Comparison of ENCODE assay signal across 12 cellular contexts in genomic region chr12:95646781-95647184, GRCh38.
DNase-seq lines count a peak whose midpoint lies in the region; TF ChIP-seq lines count a peak whose summit lies in the region.
"Had no signal": no experiment of that assay in that cellular context is flagged by ENCODE, and none has a peak within 500 bp of the region (broad histone marks: within the 10 kb centered on the region; RNA-seq: fewer than 3 reads in every experiment).

No MANE protein-coding gene starts in this region.

- H3K4me2 ChIP-seq in fibroblast of lung (ENCODE audit: extremely low read depth, insufficient read depth, low read length) (no peak overlapping the region), neural progenitor cell (peak overlapping the region; percentile 56)
- H3K4me2 ChIP-seq: BLaER1 treated with 17β-estradiol and CSF1 and Interleukin-3, amounts not matched to agents 10 nM and 100 nM had no signal

- H3K27me3 ChIP-seq in MG63 (no peaks in the 10 kb centered on the region), fibroblast of lung (ENCODE audit: control insufficient read depth, insufficient read depth, low read length) (no peaks in the 10 kb centered on the region), neural progenitor cell (no peaks in the 10 kb centered on the region)
- H3K27me3 ChIP-seq: BLaER1 treated with 17β-estradiol and CSF1 and Interleukin-3, amounts not matched to agents 10 nM and 100 nM had no signal

- no peak for TF ChIP-seq POLR2A in erythroblast (IDR thresholded peaks at IDR 0.05; ENCODE audit: low read length)

- no peak overlapping the region for H2AFZ ChIP-seq in fibroblast of lung (ENCODE audit: low read length)
- H2AFZ ChIP-seq in neural progenitor cell (replicated peaks), result peak overlapping the region; percentile 38

- H3K9ac ChIP-seq in fibroblast of lung (ENCODE audit: insufficient read depth, low read length) (no peak overlapping the region), neural progenitor cell (no peak overlapping the region)
- H3K9ac ChIP-seq: BLaER1 treated with 17β-estradiol and CSF1 and Interleukin-3, amounts not matched to agents 10 nM and 100 nM had no signal

- H3K4me3 Mint-ChIP-seq in neural progenitor cell, result no peak overlapping the region
- H3K4me3 Mint-ChIP-seq: activated CD4-positive, alpha-beta T cell treated with anti-CD3 and anti-CD28 coated beads for 36 hours; central memory CD8-positive, alpha-beta T cell had no signal

- no peak overlapping the region for H3K27ac Mint-ChIP-seq in neural progenitor cell
- H3K27ac Mint-ChIP-seq: activated CD4-positive, alpha-beta T cell treated with anti-CD3 and anti-CD28 coated beads for 36 hours had no signal

- H3K36me3 Mint-ChIP-seq in neural progenitor cell, result no peaks in the 10 kb centered on the region

- no peaks in the 10 kb centered on the region for H3K79me2 ChIP-seq in fibroblast of lung (ENCODE audit: control insufficient read depth, insufficient read depth, low read length)
- H3K79me2 ChIP-seq in neural progenitor cell (ENCODE audit: low read depth), result no peaks in the 10 kb centered on the region

- H3K36me3 ChIP-seq in MG63, result no peaks in the 10 kb centered on the region
- H3K36me3 ChIP-seq in fibroblast of lung (ENCODE audit: control insufficient read depth, insufficient read depth, low read length), result no peaks in the 10 kb centered on the region
- no peaks in the 10 kb centered on the region for H3K36me3 ChIP-seq in neural progenitor cell
- H3K36me3 ChIP-seq: BLaER1 treated with 17β-estradiol and CSF1 and Interleukin-3, amounts not matched to agents 10 nM and 100 nM had no signal

- H3K9me3 ChIP-seq in MG63 (no peaks in the 10 kb centered on the region), fibroblast of lung (ENCODE audit: control insufficient read depth, insufficient read depth, low read depth, low read length) (no peaks in the 10 kb centered on the region), neural progenitor cell (ENCODE audit: low read depth) (no peaks in the 10 kb centered on the region)
- H3K9me3 ChIP-seq: BLaER1 treated with 17β-estradiol and CSF1 and Interleukin-3, amounts not matched to agents 10 nM and 100 nM had no signal

- peaks cover 3% of the 10 kb centered on the region for H3K9me3 Mint-ChIP-seq in neural progenitor cell
- H3K9me3 Mint-ChIP-seq: central memory CD8-positive, alpha-beta T cell had no signal

- H3F3A ChIP-seq in neural progenitor cell (ENCODE audit: low read depth), result peaks cover 20% of the 10 kb centered on the region

- H3K27ac ChIP-seq in fibroblast of lung (ENCODE audit: insufficient read depth, low read length), result peak overlapping the region; percentile 65
- H3K27ac ChIP-seq in neural progenitor cell, result peak overlapping the region; percentile 94
- H3K27ac ChIP-seq: BLaER1 treated with 17β-estradiol and CSF1 and Interleukin-3, amounts not matched to agents 10 nM and 100 nM; HL-60 had no signal

- TF ChIP-seq CTCF in fibroblast of lung (conservative IDR thresholded peaks at IDR 0.05 in 1 of 2, IDR thresholded peaks at IDR 0.05 in 1 of 2; ENCODE audit: low read depth in 1 of 2, low read length in 2 of 2) (no peak), neural progenitor cell (IDR thresholded peaks at IDR 0.05) (no peak)

- H3K27me3 Mint-ChIP-seq in neural progenitor cell (ENCODE audit: insufficient read depth, low read depth), result peaks cover 7% of the 10 kb centered on the region
- H3K27me3 Mint-ChIP-seq: activated CD4-positive, alpha-beta T cell treated with anti-CD3 and anti-CD28 coated beads for 36 hours; central memory CD8-positive, alpha-beta T cell had no signal

- H4K20me1 ChIP-seq in fibroblast of lung (ENCODE audit: control insufficient read depth, extremely low read depth, insufficient read depth, low read length), result no peaks in the 10 kb centered on the region
- H4K20me1 ChIP-seq in neural progenitor cell (ENCODE audit: low read depth), result no peaks in the 10 kb centered on the region
- H4K20me1 ChIP-seq: BLaER1 treated with 17β-estradiol and CSF1 and Interleukin-3, amounts not matched to agents 10 nM and 100 nM had no signal

- peak; percentile 42 for DNase-seq in AG08396 (ENCODE audit: low spot score)
- DNase-seq in MG63, result peak; percentile 6
- peak in 1 of 2 donors; percentile 83 for DNase-seq in fibroblast of lung (ENCODE audit: low read depth in 2 of 2)
- no peak for DNase-seq in neural progenitor cell (ENCODE audit: low spot score)
- no peak for DNase-seq in RPMI8226
- DNase-seq in erythroblast (lab: John Stamatoyannopoulos, UW), result no peak
- no peak for DNase-seq in NCI-H748 treated with DMSO at 0.1 percent for 48 hours (lab: John Stamatoyannopoulos, UW)
- no peak for DNase-seq in retina
- DNase-seq: activated CD4-positive, alpha-beta T cell treated with anti-CD3 and anti-CD28 coated beads for 36 hours had no signal

- H3K4me1 ChIP-seq in fibroblast of lung (ENCODE audit: control insufficient read depth, extremely low read depth, insufficient read depth, low read length) (peaks cover 3% of the 10 kb centered on the region), neural progenitor cell (peaks cover 18% of the 10 kb centered on the region)

- H3K4me1 Mint-ChIP-seq in neural progenitor cell, result peaks cover 15% of the 10 kb centered on the region
- H3K4me1 Mint-ChIP-seq: activated CD4-positive, alpha-beta T cell treated with anti-CD3 and anti-CD28 coated beads for 36 hours; central memory CD8-positive, alpha-beta T cell had no signal

- no peak overlapping the region for H3K4me3 ChIP-seq in MG63
- no peak overlapping the region for H3K4me3 ChIP-seq in fibroblast of lung (replicated peaks in 1 of 4; ENCODE audit: control extremely low read depth in 1 of 4, insufficient read depth in 1 of 4, low read depth in 3 of 4, low read length in 4 of 4)
- H3K4me3 ChIP-seq in neural progenitor cell, result no peak overlapping the region
- H3K4me3 ChIP-seq: BLaER1 treated with 17β-estradiol and CSF1 and Interleukin-3, amounts not matched to agents 10 nM and 100 nM had no signal

Comparison
In these comparisons a context has a peak if more than half of its experiments do, and no peak if none do; other contexts are left out.
1. DNase-seq: peak in AG08396 (single experiment) and MG63 (single experiment); none in neural progenitor cell (single experiment), RPMI8226 (single experiment), erythroblast (0 of 2), NCI-H748 treated with DMSO at 0.1 percent for 48 hours (single experiment) and retina (single experiment).